ENCODE assay signal across 17 cellular contexts in genomic region chr5:32379421-32379820, GRCh38.
DNase-seq lines count a peak whose midpoint lies in the region; ATAC-seq and TF ChIP-seq lines count a peak whose summit lies in the region.
"Had no signal": no experiment of that assay in that cellular context is flagged by ENCODE, and none has a peak within 500 bp of the region (broad histone marks: within the 10 kb centered on the region; RNA-seq: fewer than 3 reads in every experiment).

No MANE protein-coding gene starts in this region.

- intact Hi-C loops in natural killer cell (cut with micrococcal nuclease) = no loop called here

- DNase-seq in natural killer cell = no peak
- no peak for DNase-seq in natural killer cell treated with Interleukin-12 subunit alpha and Interleukin-12 subunit beta and Interleukin-15 and Interleukin-18, amount 100 ng/mL, for 72 hours (ENCODE audit: low spot score)
- no peak for DNase-seq in mesothelial cell of epicardium (ENCODE audit: low spot score in 2 of 2, unreplicated experiment in 2 of 2)
- DNase-seq in stimulated activated CD4-positive, alpha-beta T cell treated with anti-CD3 and anti-CD28 coated beads, Interleukin-1b, Interleukin-23, amount 100 ng/mL, for 48 hours = no peak
- no peak for DNase-seq in activated CD8-positive, alpha-beta memory T cell treated with anti-CD3 and anti-CD28 coated beads, Interleukin-2, amount 10 ng/mL, durations not matched to agents 7 days and 5 days
- DNase-seq: C1 segment of cervical spinal cord, GDM1, GOT3, NCI-H1105, NCI-H1694, NCI-H2107, NCI-H2227 treated with DMSO at 0.1 percent for 48 hours, NCI-H524, SHP77 had no signal

- H3K27ac Mint-ChIP-seq in natural killer cell = peak overlapping the region; percentile 52 to 60
- H3K27ac Mint-ChIP-seq in natural killer cell treated with Interleukin-12 subunit alpha and Interleukin-12 subunit beta and Interleukin-15 and Interleukin-18, amount 100 ng/mL, for 72 hours = peak overlapping the region in 1 of 2 donors; percentile 60
- peak overlapping the region; percentile 50 for H3K27ac Mint-ChIP-seq in activated T-helper 17 cell treated with anti-CD3 and anti-CD28 coated beads, Interleukin-2, amount 50 U/mL, for 72 hours
- peak overlapping the region; percentile 40 for H3K27ac Mint-ChIP-seq in mesothelial cell of epicardium
- H3K27ac Mint-ChIP-seq in activated CD8-positive, alpha-beta memory T cell treated with anti-CD3 and anti-CD28 coated beads, Interleukin-2, amount 10 ng/mL, durations not matched to agents 7 days and 5 days = no peak overlapping the region

- TF ChIP-seq CTCF in natural killer cell (IDR thresholded peaks at IDR 0.05) (no peak), mesothelial cell of epicardium (IDR thresholded peaks at IDR 0.05; ENCODE audit: unreplicated experiment) (no peak)

- H3K36me3 Mint-ChIP-seq in natural killer cell = peaks cover under 1% of the 10 kb centered on the region
- H3K36me3 Mint-ChIP-seq in natural killer cell treated with Interleukin-12 subunit alpha and Interleukin-12 subunit beta and Interleukin-15 and Interleukin-18, amount 100 ng/mL, for 72 hours = peaks cover 7% of the 10 kb centered on the region
- peaks cover 99% of the 10 kb centered on the region for H3K36me3 Mint-ChIP-seq in activated T-helper 17 cell treated with anti-CD3 and anti-CD28 coated beads, Interleukin-2, amount 50 U/mL, for 72 hours (ENCODE audit: low read depth)
- peaks cover 29% of the 10 kb centered on the region for H3K36me3 Mint-ChIP-seq in mesothelial cell of epicardium
- peaks cover 39% of the 10 kb centered on the region for H3K36me3 Mint-ChIP-seq in activated CD8-positive, alpha-beta memory T cell treated with anti-CD3 and anti-CD28 coated beads, Interleukin-2, amount 10 ng/mL, durations not matched to agents 7 days and 5 days

- H3K4me3 Mint-ChIP-seq in natural killer cell (no peak overlapping the region), mesothelial cell of epicardium (no peak overlapping the region)
- H3K4me3 Mint-ChIP-seq in natural killer cell treated with Interleukin-12 subunit alpha and Interleukin-12 subunit beta and Interleukin-15 and Interleukin-18, amount 100 ng/mL, for 72 hours = no peak overlapping the region
- no peak overlapping the region for H3K4me3 Mint-ChIP-seq in activated T-helper 17 cell treated with anti-CD3 and anti-CD28 coated beads, Interleukin-2, amount 50 U/mL, for 72 hours
- no peak overlapping the region for H3K4me3 Mint-ChIP-seq in activated CD8-positive, alpha-beta memory T cell treated with anti-CD3 and anti-CD28 coated beads, Interleukin-2, amount 10 ng/mL, durations not matched to agents 7 days and 5 days

- H3K27me3 Mint-ChIP-seq in natural killer cell (ENCODE audit: low read depth in 2 of 2) = no peaks in the 10 kb centered on the region
- no peaks in the 10 kb centered on the region for H3K27me3 Mint-ChIP-seq in natural killer cell treated with Interleukin-12 subunit alpha and Interleukin-12 subunit beta and Interleukin-15 and Interleukin-18, amount 100 ng/mL, for 72 hours
- no peaks in the 10 kb centered on the region for H3K27me3 Mint-ChIP-seq in activated T-helper 17 cell treated with anti-CD3 and anti-CD28 coated beads, Interleukin-2, amount 50 U/mL, for 72 hours
- no peaks in the 10 kb centered on the region for H3K27me3 Mint-ChIP-seq in mesothelial cell of epicardium (ENCODE audit: low read depth)
- H3K27me3 Mint-ChIP-seq in activated CD8-positive, alpha-beta memory T cell treated with anti-CD3 and anti-CD28 coated beads, Interleukin-2, amount 10 ng/mL, durations not matched to agents 7 days and 5 days = no peaks in the 10 kb centered on the region

- peaks cover 0 to 3% of the 10 kb centered on the region in 2 donors for H3K4me1 Mint-ChIP-seq in natural killer cell
- H3K4me1 Mint-ChIP-seq in natural killer cell treated with Interleukin-12 subunit alpha and Interleukin-12 subunit beta and Interleukin-15 and Interleukin-18, amount 100 ng/mL, for 72 hours (ENCODE audit: low read depth in 2 of 2) = peaks cover 0 to under 1% of the 10 kb centered on the region in 2 donors
- H3K4me1 Mint-ChIP-seq in activated T-helper 17 cell treated with anti-CD3 and anti-CD28 coated beads, Interleukin-2, amount 50 U/mL, for 72 hours = no peaks in the 10 kb centered on the region
- peaks cover under 1% of the 10 kb centered on the region for H3K4me1 Mint-ChIP-seq in mesothelial cell of epicardium
- peaks cover 2% of the 10 kb centered on the region for H3K4me1 Mint-ChIP-seq in activated CD8-positive, alpha-beta memory T cell treated with anti-CD3 and anti-CD28 coated beads, Interleukin-2, amount 10 ng/mL, durations not matched to agents 7 days and 5 days

- ATAC-seq in natural killer cell = no peak
- ATAC-seq in natural killer cell treated with Interleukin-12 subunit alpha and Interleukin-12 subunit beta and Interleukin-15 and Interleukin-18, amount 100 ng/mL, for 72 hours = no peak
- no peak for ATAC-seq in activated T-helper 17 cell treated with anti-CD3 and anti-CD28 coated beads, Interleukin-2, amount 50 U/mL, for 72 hours (replicated peaks)
- ATAC-seq in HG03135 (IDR thresholded peaks at IDR 0.05; ENCODE audit: unreplicated experiment) = no peak
- ATAC-seq in activated CD8-positive, alpha-beta memory T cell treated with anti-CD3 and anti-CD28 coated beads, Interleukin-2, amount 10 ng/mL, durations not matched to agents 7 days and 5 days = no peak
- ATAC-seq: GM12878 had no signal

- CTCF ChIA-PET in activated CD8-positive, alpha-beta memory T cell treated with anti-CD3 and anti-CD28 coated beads, Interleukin-2, amount 10 ng/mL, durations not matched to agents 7 days and 5 days (lab: Charles Lee) = interaction anchor here (0.8 to 1.2 kb wide), 3 partner anchors 29 to 233 kb away, joined by 3 to 5 read pairs (median 3); no protein-coding TSS in a partner anchor

- H3K9me3 Mint-ChIP-seq in natural killer cell = no peaks in the 10 kb centered on the region
- H3K9me3 Mint-ChIP-seq in natural killer cell treated with Interleukin-12 subunit alpha and Interleukin-12 subunit beta and Interleukin-15 and Interleukin-18, amount 100 ng/mL, for 72 hours = no peaks in the 10 kb centered on the region
- H3K9me3 Mint-ChIP-seq in activated T-helper 17 cell treated with anti-CD3 and anti-CD28 coated beads, Interleukin-2, amount 50 U/mL, for 72 hours = no peaks in the 10 kb centered on the region
- H3K9me3 Mint-ChIP-seq in mesothelial cell of epicardium = no peaks in the 10 kb centered on the region
- H3K9me3 Mint-ChIP-seq in activated CD8-positive, alpha-beta memory T cell treated with anti-CD3 and anti-CD28 coated beads, Interleukin-2, amount 10 ng/mL, durations not matched to agents 7 days and 5 days (ENCODE audit: low read depth) = no peaks in the 10 kb centered on the region
